ENCODE assay signal across 9 cellular contexts in genomic region chr11:19241260-19242183, GRCh38. TPM values are rescaled to one million over a fixed set of nuclear protein-coding genes. Genes with fewer than 3 reads are reported as not detected.
DNase-seq lines count a peak whose midpoint lies in the region; ATAC-seq and TF ChIP-seq lines count a peak whose summit lies in the region.
"Had no signal": no experiment of that assay in that cellular context is flagged by ENCODE, and none has a peak within 500 bp of the region (broad histone marks: within the 10 kb centered on the region; RNA-seq: fewer than 3 reads in every experiment).

No MANE protein-coding gene starts in this region.

- DNase-seq in CD1c-positive myeloid dendritic cell (ENCODE audit: extremely low spot score) (peak; percentile 8), RWPE1 (ENCODE audit: low spot score) (peak; percentile 58), coronary artery (ENCODE audit: low spot score) (no peak), transverse colon (peak; percentile 49), NCI-H524 treated with DMSO at 0.1 percent for 48 hours (lab: John Stamatoyannopoulos, UW) (no peak)

- no peak for TF ChIP-seq EP300 in transverse colon (IDR thresholded peaks at IDR 0.05; ENCODE audit: low read depth)

- H3K27ac ChIP-seq in RWPE1 (peak overlapping the region; percentile 85), coronary artery (no peak overlapping the region), transverse colon (peak overlapping the region in 3 of 4 donors; percentile 39 to 79 (median 65))

- ATAC-seq in GM19025 (IDR thresholded peaks at IDR 0.05; ENCODE audit: low read depth, unreplicated experiment) (peak; percentile 25), HG03095 (IDR thresholded peaks at IDR 0.05; ENCODE audit: unreplicated experiment) (peak; percentile 31)

- in situ Hi-C loops in transverse colon (cut with MboI; ENCODE audit: low pct_ligation_motif_present in 1 of 4, low pct_unique_long_range_greater_than_20kb in 1 of 4, low sequenced_read_pairs in 3 of 4) = no loop called here

- intact Hi-C loops in transverse colon (cut with DNase I; ENCODE audit: low total_unique reads) = no loop called here

- POLR2A ChIA-PET in RWPE1 (lab: Yijun Ruan, JAX; ENCODE audit: low non-redundant PET) = no interaction called here

- H3K4me3 ChIP-seq in coronary artery (peak overlapping the region; percentile 90), mononuclear cell (ENCODE audit: low read length) (peak overlapping the region; percentile 65), transverse colon (peak overlapping the region; percentile 31 to 82 (median 68))

- CTCF ChIA-PET in RWPE1 (lab: Yijun Ruan, JAX) = interaction anchor here (0.6 kb wide), 1 partner anchor 50 kb away, joined by 3 read pairs; no protein-coding TSS in a partner anchor

- no peak for TF ChIP-seq CTCF in RWPE1 (conservative IDR thresholded peaks at IDR 0.05; ENCODE audit: low read depth)
- no peak for TF ChIP-seq CTCF in coronary artery (IDR thresholded peaks at IDR 0.05)
- TF ChIP-seq CTCF in transverse colon (IDR thresholded peaks at IDR 0.05) = no peak

- H3K4me1 ChIP-seq in mononuclear cell (ENCODE audit: insufficient read depth, low read length) (peaks cover 49% of the 10 kb centered on the region), transverse colon (peaks cover 13 to 57% (median 34%) of the 10 kb centered on the region in 4 donors)

- WGBS in transverse colon (ENCODE audit: low coverage in 1 of 2), 2 donors = 0% methylated on average over 2 to 87 of the region's 92 CpGs

- H3K36me3 ChIP-seq in transverse colon = no peaks in the 10 kb centered on the region

- H3K27me3 ChIP-seq in mononuclear cell (ENCODE audit: insufficient read depth, low read length) = peaks cover 18% of the 10 kb centered on the region
- peaks cover 53% of the 10 kb centered on the region for H3K27me3 ChIP-seq in transverse colon

- no peak for TF ChIP-seq POLR2A in transverse colon (IDR thresholded peaks at IDR 0.05)

- no peaks in the 10 kb centered on the region for H3K9me3 ChIP-seq in mononuclear cell (ENCODE audit: low read depth, low read length)
- H3K9me3 ChIP-seq in transverse colon = no peaks in the 10 kb centered on the region

RNA-seq across cellular contexts. Expression of gene E2F8, which starts 0.8 kb away (rescaled TPM):
- total RNA-seq in mononuclear cell = 0.10 TPM
- 1 to 10 TPM in 2 of 4 donors, under 1 TPM in 1, not detected in 1; 0.64 to 1.2 (median 1.2) TPM for total RNA-seq in transverse colon

RNA-seq across cellular contexts. Expression of gene CSRP3, which starts 39.7 kb away (rescaled TPM):
- total RNA-seq in mononuclear cell (not detected), transverse colon (not detected)
- total RNA-seq: activated CD8-positive, alpha-beta memory T cell treated with anti-CD3 and anti-CD28 coated beads for 36 hours had no signal

Comparison
In these comparisons a context has a peak if more than half of its experiments do, and no peak if none do; other contexts are left out.
1. DNase-seq: peak in CD1c-positive myeloid dendritic cell (single experiment), RWPE1 (single experiment) and transverse colon (single experiment); none in coronary artery (single experiment) and NCI-H524 treated with DMSO at 0.1 percent for 48 hours (single experiment).
2. H3K27ac ChIP-seq: peak in RWPE1 (single experiment) and transverse colon (3 of 4); none in coronary artery (0 of 2).
3. Peak in every context shown above with its lines, with median percentiles within 50 percentile points of each other: H3K4me3 ChIP-seq.